Comparison of ENCODE assay signal across 17 cellular contexts in the genomic region with DNA sequence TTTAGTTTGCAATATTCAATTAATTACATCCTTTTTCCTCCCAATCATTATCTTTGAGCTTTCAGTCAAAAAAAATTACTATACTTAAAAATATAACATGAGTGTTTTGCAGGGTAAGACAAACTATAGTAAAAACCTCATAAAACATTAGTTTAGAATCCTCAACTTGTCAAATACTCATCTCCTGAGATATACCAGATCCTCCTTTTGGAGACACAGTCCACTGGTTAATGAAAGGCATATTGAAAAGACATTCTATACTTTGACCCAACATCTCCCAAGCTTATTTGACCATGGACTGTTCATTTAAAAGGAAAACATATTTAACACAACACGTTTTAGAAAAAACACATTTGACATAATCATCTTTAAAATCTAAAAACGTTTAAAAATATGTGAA. TPM values are rescaled to one million over a fixed set of nuclear protein-coding genes. Genes with fewer than 3 reads are reported as not detected.
DNase-seq lines count a peak whose midpoint lies in the region; TF ChIP-seq lines count a peak whose summit lies in the region.
"Had no signal": no experiment of that assay in that cellular context is flagged by ENCODE, and none has a peak within 500 bp of the region (broad histone marks: within the 10 kb centered on the region; RNA-seq: fewer than 3 reads in every experiment).

No MANE protein-coding gene starts in this region.

- 0 out of 2 replicates have a peak, but pooled peaks cover 3% of the 10 kb centered on the region for H3K9me2 ChIP-seq in PC-9 (ENCODE audit: insufficient read depth)

- H2AFZ ChIP-seq in osteoblast (ENCODE audit: low read length) (no peak overlapping the region), PC-9 (no peak overlapping the region)
- H2AFZ ChIP-seq: GM23338 had no signal

- CTCF ChIA-PET in PC-9 (lab: Charles Lee) = no interaction called here

- BruUV-seq in PC-9 (replicated peaks; lab: Mats Ljungman, UMichigan) = no TSS peak

- WGBS in tibial nerve, 2 donors = 74 to 78% methylated on average over 2 of the region's 2 CpGs

- peaks cover 4% of the 10 kb centered on the region; the same call in 1 of the 2 replicates for H3K27me3 Mint-ChIP-seq in HFFc6 (ENCODE audit: insufficient read depth)
- H3K27me3 Mint-ChIP-seq: CD4-positive, alpha-beta memory T cell had no signal

- DNase-seq in HFFc6 (no peak), fibroblast of villous mesenchyme (ENCODE audit: low read depth) (peak; percentile 55), osteoblast (ENCODE audit: insufficient read length, low spot score, missing footprints) (no peak), WERI-Rb-1 (no peak), tibial nerve (ENCODE audit: low spot score in 2 of 2) (no peak), D341Med (ENCODE audit: low spot score) (no peak), PC-9 (no peak)
- DNase-seq: C1 segment of cervical spinal cord; Caco-2; CD4-positive, alpha-beta memory T cell; DMS 273 treated with DMSO at 0.1 percent for 48 hours; DMS79; EL; GDM1 had no signal

- TF ChIP-seq POLR2A in tibial nerve (IDR thresholded peaks at IDR 0.05) = no peak

- intact Hi-C loops in PC-9 (cut with micrococcal nuclease; ENCODE audit: unreplicated experiment) = no loop called here

- peaks cover 47% of the 10 kb centered on the region for H3K36me3 Mint-ChIP-seq in HFFc6 (ENCODE audit: low read depth)

- H3K4me1 ChIP-seq in osteoblast (ENCODE audit: insufficient read depth, low read length) = peaks cover 54% of the 10 kb centered on the region
- H3K4me1 ChIP-seq in tibial nerve = peaks cover 0 to 10% (median 0%) of the 10 kb centered on the region in 4 donors
- no peaks in the 10 kb centered on the region for H3K4me1 ChIP-seq in PC-9 (replicated peaks; ENCODE audit: insufficient read depth)
- H3K4me1 ChIP-seq: Caco-2, HAP-1 had no signal

- no peaks in the 10 kb centered on the region for H3K27me3 ChIP-seq in osteoblast (ENCODE audit: insufficient read depth, low read length)
- no peaks in the 10 kb centered on the region for H3K27me3 ChIP-seq in WERI-Rb-1 (ENCODE audit: insufficient read depth, low read depth, severe bottlenecking)
- no peaks in the 10 kb centered on the region for H3K27me3 ChIP-seq in tibial nerve
- no peaks in the 10 kb centered on the region for H3K27me3 ChIP-seq in PC-9 (ENCODE audit: insufficient read depth, low read depth)

- H3K9me3 ChIP-seq in osteoblast (ENCODE audit: low read depth, low read length) (no peaks in the 10 kb centered on the region), WERI-Rb-1 (ENCODE audit: severe bottlenecking) (no peaks in the 10 kb centered on the region), tibial nerve (no peaks in the 10 kb centered on the region), PC-9 (ENCODE audit: insufficient read depth, low read depth) (no peaks in the 10 kb centered on the region)
- H3K9me3 ChIP-seq: Caco-2, HAP-1 had no signal

- H3K36me3 ChIP-seq in osteoblast (ENCODE audit: insufficient read depth, low read length) (peaks cover 10% of the 10 kb centered on the region), WERI-Rb-1 (no peaks in the 10 kb centered on the region), tibial nerve (peaks cover 0 to 17% (median 0%) of the 10 kb centered on the region in 3 donors), PC-9 (ENCODE audit: low read depth) (peaks cover 18% of the 10 kb centered on the region)
- H3K36me3 ChIP-seq: HAP-1 had no signal

- H3K4me2 ChIP-seq in osteoblast (ENCODE audit: insufficient read depth, low read length) (no peak overlapping the region), PC-9 (no peak overlapping the region)
- H3K4me2 ChIP-seq: GM23338 had no signal

- H3K4me1 Mint-ChIP-seq in HFFc6 (ENCODE audit: low read depth) = peaks cover 85% of the 10 kb centered on the region

- peak overlapping the region; percentile 64 for H3K27ac Mint-ChIP-seq in HFFc6
- H3K27ac Mint-ChIP-seq: CD4-positive, alpha-beta memory T cell; GM23338 had no signal

- H3K4me3 ChIP-seq in fibroblast of villous mesenchyme (ENCODE audit: low read depth, low read length) = no peak overlapping the region
- no peak overlapping the region for H3K4me3 ChIP-seq in osteoblast (ENCODE audit: insufficient read depth, low read length)
- no peak overlapping the region for H3K4me3 ChIP-seq in WERI-Rb-1 (ENCODE audit: low read depth, low read length)
- no peak overlapping the region for H3K4me3 ChIP-seq in tibial nerve
- no peak overlapping the region for H3K4me3 ChIP-seq in PC-9
- H3K4me3 ChIP-seq: GM12878, GM23338, HAP-1 had no signal

- no peak for TF ChIP-seq CTCF in HFFc6 (IDR thresholded peaks at IDR 0.05)
- no peak for TF ChIP-seq CTCF in fibroblast of villous mesenchyme (IDR thresholded peaks at IDR 0.05; ENCODE audit: insufficient read depth, low read depth, low read length)
- no peak for TF ChIP-seq CTCF in osteoblast (IDR thresholded peaks at IDR 0.05; ENCODE audit: extremely low read depth, low read depth, low read length)
- no peak for TF ChIP-seq CTCF in WERI-Rb-1 (IDR thresholded peaks at IDR 0.05; ENCODE audit: low read depth, low read length)
- TF ChIP-seq CTCF in tibial nerve (IDR thresholded peaks at IDR 0.05) = no peak
- no peak for TF ChIP-seq CTCF in PC-9 (conservative IDR thresholded peaks at IDR 0.05)

- H3K79me2 ChIP-seq in osteoblast (ENCODE audit: insufficient read depth, low read length) = peaks cover 71% of the 10 kb centered on the region
- peaks cover 91% of the 10 kb centered on the region for H3K79me2 ChIP-seq in PC-9 (ENCODE audit: low read depth)

- H3K27ac ChIP-seq in osteoblast (ENCODE audit: low read depth, low read length) = peak overlapping the region; percentile 18
- no peak overlapping the region for H3K27ac ChIP-seq in WERI-Rb-1
- no peak overlapping the region for H3K27ac ChIP-seq in tibial nerve
- no peak overlapping the region for H3K27ac ChIP-seq in PC-9

- H3F3A ChIP-seq in PC-9 (ENCODE audit: insufficient read depth, low read depth) = peaks cover 23% of the 10 kb centered on the region

- H3K9me3 Mint-ChIP-seq in HFFc6 = peaks cover 8% of the 10 kb centered on the region
- H3K9me3 Mint-ChIP-seq: CD4-positive, alpha-beta memory T cell; GM23338 had no signal

- H4K20me1 ChIP-seq in osteoblast (ENCODE audit: insufficient read depth, low read length) (no peaks in the 10 kb centered on the region), PC-9 (ENCODE audit: insufficient read depth) (peaks cover 7% of the 10 kb centered on the region; the same call in 1 of the 2 replicates)

- H3K4me3 Mint-ChIP-seq in HFFc6 = no peak overlapping the region
- H3K4me3 Mint-ChIP-seq: CD4-positive, alpha-beta memory T cell; GM23338 had no signal

- no peak for TF ChIP-seq EP300 in tibial nerve (IDR thresholded peaks at IDR 0.05)

- POLR2A ChIA-PET in PC-9 (lab: Charles Lee; ENCODE audit: unreplicated experiment) = no interaction called here

RNA-seq across cellular contexts. Expression of a gene that starts 52.8 kb away (rescaled TPM):
- total RNA-seq in HFFc6 (2021; fragmentation: NEBNext Ultra II Directional; extraction: Animal tissue kit (Norgen Biotek cat#: 25700)) = 10 to 100 TPM; 39.1 to 56.6 (median 52.3) TPM
- 46.1 and 56.6 TPM in 2 replicates for total RNA-seq in fibroblast of villous mesenchyme
- 32.1 and 32.6 TPM in 2 replicates for total RNA-seq in osteoblast
- total RNA-seq in tibial nerve = 10 to 100 TPM; 31.0 to 33.0 (median 32.2) TPM
- total RNA-seq in PC-9 (2021) = 25.2 and 33.0 TPM in 2 replicates
